15 cellular contexts compared by ENCODE assay signal in genomic region chr1:95126846-95127245, GRCh38. TPM values are rescaled to one million over a fixed set of nuclear protein-coding genes. Genes with fewer than 3 reads are reported as not detected.
A peak's percentile ranks its signal among the peaks of the same experiment; 100 is the strongest.
DNase-seq lines count a peak whose midpoint lies in the region; ATAC-seq and TF ChIP-seq lines count a peak whose summit lies in the region.
"Had no signal": no experiment of that assay in that cellular context is flagged by ENCODE, and none has a peak within 500 bp of the region (broad histone marks: within the 10 kb centered on the region; RNA-seq: fewer than 3 reads in every experiment).

No MANE protein-coding gene starts in this region.

- H3K9ac ChIP-seq in colonic mucosa (ENCODE audit: low read depth in 2 of 2, low read length in 2 of 2), result no peak overlapping the region

- DNase-seq in M059J (ENCODE audit: low read depth), result peak; percentile 88
- DNase-seq in colonic mucosa, result peak; percentile 27
- DNase-seq in mucosa of descending colon, result peak in 2 of 3 donors; percentile 40 to 61
- no peak for DNase-seq in caudate nucleus (lab: John Stamatoyannopoulos, UW)
- no peak for DNase-seq in GDM1 (lab: John Stamatoyannopoulos, UW)
- DNase-seq: BE2C; CD4-positive, alpha-beta memory T cell; DMS153; H7; IMR-90 had no signal

- H3K27ac ChIP-seq in colonic mucosa, result no peak overlapping the region
- no peak overlapping the region for H3K27ac ChIP-seq in caudate nucleus (ENCODE audit: low read depth, low read length)
- H3K27ac ChIP-seq: A549, C4-2B had no signal

- peak; percentile 91 for ATAC-seq in mucosa of descending colon
- no peak for ATAC-seq in HG02571 (IDR thresholded peaks at IDR 0.05; ENCODE audit: unreplicated experiment)
- ATAC-seq: A549, GM12878, GM23338 had no signal

- H3K4me3 ChIP-seq in colonic mucosa (no peak overlapping the region), mucosa of descending colon (no peak overlapping the region)
- H3K4me3 ChIP-seq: A549, GM12878, GM23338 had no signal

- no peaks in the 10 kb centered on the region for H3K36me3 ChIP-seq in colonic mucosa
- no peaks in the 10 kb centered on the region for H3K36me3 ChIP-seq in mucosa of descending colon (ENCODE audit: low read depth)
- H3K36me3 ChIP-seq: BE2C had no signal

- intact Hi-C loops in colonic mucosa (cut with DNase I), result loop anchor here (10.0 kb wide), 1 partner anchor 108 kb away; the partner anchor contains the start of gene RWDD3
- intact Hi-C loops in mucosa of descending colon (cut with DNase I, micrococcal nuclease), result no loop called here

- H3K4me1 ChIP-seq in colonic mucosa, result no peaks in the 10 kb centered on the region
- peaks cover 9% of the 10 kb centered on the region for H3K4me1 ChIP-seq in mucosa of descending colon (ENCODE audit: low read depth)
- H3K4me1 ChIP-seq: BE2C had no signal

- H3K9me3 ChIP-seq in colonic mucosa (no peaks in the 10 kb centered on the region), mucosa of descending colon (no peaks in the 10 kb centered on the region)
- H3K9me3 ChIP-seq: A549, BE2C had no signal

- no peak for TF ChIP-seq CTCF in colonic mucosa (IDR thresholded peaks at IDR 0.05)
- no peak for TF ChIP-seq CTCF in mucosa of descending colon (IDR thresholded peaks at IDR 0.05)

- no peaks in the 10 kb centered on the region for H3K27me3 ChIP-seq in colonic mucosa
- H3K27me3 ChIP-seq: BE2C had no signal

RNA-seq across cellular contexts. Expression of gene TLCD4, which starts 9.7 kb away (rescaled TPM):
- total RNA-seq in M059J (2014; rRNA removed; shearing (Covaris generic)), result 10.1 and 11.5 TPM in 2 replicates
- 10 to 100 TPM; 28.3 to 46.0 TPM for total RNA-seq in colonic mucosa
- total RNA-seq in mucosa of descending colon, result 10 to 100 TPM; 53.4 to 77.3 (median 55.1) TPM

RNA-seq across cellular contexts. Expression of gene ALG14, which starts 54.1 kb away (rescaled TPM):
- total RNA-seq in M059J (2014; rRNA removed; shearing (Covaris generic)), result 1.9 and 2.1 TPM in 2 replicates
- 10 to 100 TPM; 11.4 to 19.4 TPM for total RNA-seq in colonic mucosa
- 10 to 100 TPM in 2 of 3 donors, 1 to 10 TPM in 1; 5.9 to 16.8 (median 11.4) TPM for total RNA-seq in mucosa of descending colon

Comparison
In these comparisons a context has a peak if more than half of its experiments do, and no peak if none do; other contexts are left out.
1. DNase-seq: peak in M059J (single experiment), colonic mucosa (single experiment) and mucosa of descending colon (2 of 3); none in caudate nucleus (0 of 61) and GDM1 (single experiment).